Comparison of ENCODE assay signal across 1 cellular context in genomic region chr3:142595951-142596725, GRCh38.
TF ChIP-seq lines count a peak whose summit lies in the region.

PLS1 (plus strand) TSS chr3:142596393; CDS start chr3:142664238, 67,845 bp downstream.

TF ChIP-seq in HepG2, 621 proteins besides CTCF, POLR2A, EP300 and RAD21 (continued from another document and continues in another):
- peak; percentile 48; the same call in 1 of the 2 replicates for TF ChIP-seq ZNF704 (CRISPR knock-in tag; IDR thresholded peaks at IDR 0.05; ENCODE audit: borderline replicate concordance)
- TF ChIP-seq STAG1 (CRISPR knock-in tag; IDR thresholded peaks at IDR 0.05) = peak; percentile 19; the same call in 1 of the 2 replicates
- no peak for TF ChIP-seq TBX3 (IDR thresholded peaks at IDR 0.05; ENCODE audit: borderline replicate concordance)
- TF ChIP-seq MEIS1 (CRISPR knock-in tag; IDR thresholded peaks at IDR 0.05; ENCODE audit: borderline replicate concordance) = no peak
- no peak for TF ChIP-seq DPF2 (CRISPR knock-in tag; IDR thresholded peaks at IDR 0.05; ENCODE audit: borderline replicate concordance, low read depth)
- TF ChIP-seq ZNF7 (CRISPR knock-in tag; IDR thresholded peaks at IDR 0.05) = no peak
- TF ChIP-seq ZNF496 (CRISPR knock-in tag; IDR thresholded peaks at IDR 0.05; ENCODE audit: insufficient replicate concordance) = no peak
- TF ChIP-seq PAWR (CRISPR knock-in tag; IDR thresholded peaks at IDR 0.05; ENCODE audit: borderline replicate concordance) = no peak
- 0 out of 2 replicates have a peak, but pooled peaks have one; percentile 76 for TF ChIP-seq ZNF670 (CRISPR knock-in tag; IDR thresholded peaks at IDR 0.05; ENCODE audit: borderline replicate concordance)
- no peak; the same call in 1 of the 2 replicates for TF ChIP-seq ZBTB7A (CRISPR knock-in tag; IDR thresholded peaks at IDR 0.05)
- TF ChIP-seq MYC (CRISPR knock-in tag; IDR thresholded peaks at IDR 0.05; ENCODE audit: borderline replicate concordance) = peak; percentile 82; the same call in 1 of the 2 replicates
- TF ChIP-seq RCOR2 (CRISPR knock-in tag; IDR thresholded peaks at IDR 0.05) = peak; percentile 50; the same call in 1 of the 2 replicates
- no peak for TF ChIP-seq ZBTB21 (CRISPR knock-in tag; IDR thresholded peaks at IDR 0.05)
- TF ChIP-seq MTA3 (CRISPR knock-in tag; IDR thresholded peaks at IDR 0.05) = no peak
- peak; percentile 49; the same call in 1 of the 2 replicates for TF ChIP-seq NCOA2 (CRISPR knock-in tag; IDR thresholded peaks at IDR 0.05)
- TF ChIP-seq ZNF138 (CRISPR knock-in tag; IDR thresholded peaks at IDR 0.05; ENCODE audit: low read depth) = peak; percentile 65; the same call in 1 of the 2 replicates
- peak; percentile 81 for TF ChIP-seq GABPB1 (CRISPR knock-in tag; IDR thresholded peaks at IDR 0.05)
- TF ChIP-seq ZNF276 (CRISPR knock-in tag; IDR thresholded peaks at IDR 0.05; ENCODE audit: low read depth) = no peak; the same call in 1 of the 2 replicates
- no peak for TF ChIP-seq SCMH1 (CRISPR knock-in tag; IDR thresholded peaks at IDR 0.05; ENCODE audit: borderline replicate concordance)
- TF ChIP-seq HOXA3 (CRISPR knock-in tag; IDR thresholded peaks at IDR 0.05) = peak; percentile 75
- TF ChIP-seq BORCS8-MEF2B (CRISPR knock-in tag; IDR thresholded peaks at IDR 0.05) = peak; percentile 91
- TF ChIP-seq ZNF510 (CRISPR knock-in tag; IDR thresholded peaks at IDR 0.05; ENCODE audit: low read depth) = no peak; the same call in 1 of the 2 replicates
- 0 out of 2 replicates have a peak, but pooled peaks have one; percentile 42 for TF ChIP-seq GZF1 (CRISPR knock-in tag; IDR thresholded peaks at IDR 0.05)
- TF ChIP-seq MAX (IDR thresholded peaks at IDR 0.05) = peak; percentile 76
- no peak; the same call in 1 of the 2 replicates for TF ChIP-seq SMAD9 (CRISPR knock-in tag; IDR thresholded peaks at IDR 0.05)
- TF ChIP-seq HDAC6 (IDR thresholded peaks at IDR 0.05; ENCODE audit: low read depth, low read length) = no peak
- no peak for TF ChIP-seq SSRP1 (CRISPR knock-in tag; IDR thresholded peaks at IDR 0.05)
- TF ChIP-seq RNF219 (CRISPR knock-in tag; IDR thresholded peaks at IDR 0.05) = no peak
- peak; percentile 91; the same call in 1 of the 2 replicates for TF ChIP-seq MTA1 (CRISPR knock-in tag; IDR thresholded peaks at IDR 0.05; ENCODE audit: borderline replicate concordance)
- TF ChIP-seq, protein P1, sequence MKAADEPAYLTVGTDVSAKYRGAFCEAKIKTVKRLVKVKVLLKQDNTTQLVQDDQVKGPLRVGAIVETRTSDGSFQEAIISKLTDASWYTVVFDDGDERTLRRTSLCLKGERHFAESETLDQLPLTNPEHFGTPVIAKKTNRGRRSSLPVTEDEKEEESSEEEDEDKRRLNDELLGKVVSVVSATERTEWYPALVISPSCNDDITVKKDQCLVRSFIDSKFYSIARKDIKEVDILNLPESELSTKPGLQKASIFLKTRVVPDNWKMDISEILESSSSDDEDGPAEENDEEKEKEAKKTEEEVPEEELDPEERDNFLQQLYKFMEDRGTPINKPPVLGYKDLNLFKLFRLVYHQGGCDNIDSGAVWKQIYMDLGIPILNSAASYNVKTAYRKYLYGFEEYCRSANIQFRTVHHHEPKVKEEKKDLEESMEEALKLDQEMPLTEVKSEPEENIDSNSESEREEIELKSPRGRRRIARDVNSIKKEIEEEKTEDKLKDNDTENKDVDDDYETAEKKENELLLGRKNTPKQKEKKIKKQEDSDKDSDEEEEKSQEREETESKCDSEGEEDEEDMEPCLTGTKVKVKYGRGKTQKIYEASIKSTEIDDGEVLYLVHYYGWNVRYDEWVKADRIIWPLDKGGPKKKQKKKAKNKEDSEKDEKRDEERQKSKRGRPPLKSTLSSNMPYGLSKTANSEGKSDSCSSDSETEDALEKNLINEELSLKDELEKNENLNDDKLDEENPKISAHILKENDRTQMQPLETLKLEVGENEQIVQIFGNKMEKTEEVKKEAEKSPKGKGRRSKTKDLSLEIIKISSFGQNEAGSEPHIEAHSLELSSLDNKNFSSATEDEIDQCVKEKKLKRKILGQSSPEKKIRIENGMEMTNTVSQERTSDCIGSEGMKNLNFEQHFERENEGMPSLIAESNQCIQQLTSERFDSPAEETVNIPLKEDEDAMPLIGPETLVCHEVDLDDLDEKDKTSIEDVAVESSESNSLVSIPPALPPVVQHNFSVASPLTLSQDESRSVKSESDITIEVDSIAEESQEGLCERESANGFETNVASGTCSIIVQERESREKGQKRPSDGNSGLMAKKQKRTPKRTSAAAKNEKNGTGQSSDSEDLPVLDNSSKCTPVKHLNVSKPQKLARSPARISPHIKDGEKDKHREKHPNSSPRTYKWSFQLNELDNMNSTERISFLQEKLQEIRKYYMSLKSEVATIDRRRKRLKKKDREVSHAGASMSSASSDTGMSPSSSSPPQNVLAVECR (CRISPR knock-in tag; IDR thresholded peaks at IDR 0.05; ENCODE audit: borderline replicate concordance) = peak; percentile 82
- TF ChIP-seq, protein P2, sequence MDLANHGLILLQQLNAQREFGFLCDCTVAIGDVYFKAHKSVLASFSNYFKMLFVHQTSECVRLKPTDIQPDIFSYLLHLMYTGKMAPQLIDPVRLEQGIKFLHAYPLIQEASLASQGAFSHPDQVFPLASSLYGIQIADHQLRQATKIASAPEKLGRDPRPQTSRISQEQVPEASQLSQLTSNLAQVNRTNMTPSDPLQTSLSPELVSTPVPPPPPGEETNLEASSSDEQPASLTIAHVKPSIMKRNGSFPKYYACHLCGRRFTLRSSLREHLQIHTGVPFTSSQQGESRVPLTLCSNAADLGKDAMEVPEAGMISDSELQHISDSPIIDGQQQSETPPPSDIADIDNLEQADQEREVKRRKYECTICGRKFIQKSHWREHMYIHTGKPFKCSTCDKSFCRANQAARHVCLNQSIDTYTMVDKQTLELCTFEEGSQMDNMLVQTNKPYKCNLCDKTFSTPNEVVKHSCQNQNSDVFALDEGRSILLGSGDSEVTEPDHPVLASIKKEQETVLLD (CRISPR knock-in tag; IDR thresholded peaks at IDR 0.05; ENCODE audit: low read depth) = peak; percentile 60
- no peak for TF ChIP-seq AKAP8 (CRISPR knock-in tag; IDR thresholded peaks at IDR 0.05)
- TF ChIP-seq TRIM24 (CRISPR knock-in tag; IDR thresholded peaks at IDR 0.05) = no peak
- TF ChIP-seq SIX1 (CRISPR knock-in tag; IDR thresholded peaks at IDR 0.05; ENCODE audit: borderline replicate concordance) = no peak
- TF ChIP-seq ZNF746 (CRISPR knock-in tag; IDR thresholded peaks at IDR 0.05) = 0 out of 2 replicates have a peak, but pooled peaks have one; percentile 59
- TF ChIP-seq ZBTB37 (CRISPR knock-in tag; IDR thresholded peaks at IDR 0.05) = no peak
- TF ChIP-seq RFXAP (CRISPR knock-in tag; IDR thresholded peaks at IDR 0.05; ENCODE audit: borderline replicate concordance) = peak; percentile 37; the same call in 1 of the 2 replicates
- TF ChIP-seq, protein P3, sequence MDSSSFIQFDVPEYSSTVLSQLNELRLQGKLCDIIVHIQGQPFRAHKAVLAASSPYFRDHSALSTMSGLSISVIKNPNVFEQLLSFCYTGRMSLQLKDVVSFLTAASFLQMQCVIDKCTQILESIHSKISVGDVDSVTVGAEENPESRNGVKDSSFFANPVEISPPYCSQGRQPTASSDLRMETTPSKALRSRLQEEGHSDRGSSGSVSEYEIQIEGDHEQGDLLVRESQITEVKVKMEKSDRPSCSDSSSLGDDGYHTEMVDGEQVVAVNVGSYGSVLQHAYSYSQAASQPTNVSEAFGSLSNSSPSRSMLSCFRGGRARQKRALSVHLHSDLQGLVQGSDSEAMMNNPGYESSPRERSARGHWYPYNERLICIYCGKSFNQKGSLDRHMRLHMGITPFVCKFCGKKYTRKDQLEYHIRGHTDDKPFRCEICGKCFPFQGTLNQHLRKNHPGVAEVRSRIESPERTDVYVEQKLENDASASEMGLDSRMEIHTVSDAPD (CRISPR knock-in tag; IDR thresholded peaks at IDR 0.05) = peak; percentile 95
- TF ChIP-seq ZNF33B (CRISPR knock-in tag; IDR thresholded peaks at IDR 0.05) = peak; percentile 90; the same call in 1 of the 2 replicates
- peak; percentile 88; the same call in 1 of the 2 replicates for TF ChIP-seq SMAD1 (CRISPR knock-in tag; IDR thresholded peaks at IDR 0.05; ENCODE audit: borderline replicate concordance, low read depth)
- TF ChIP-seq MEF2D (CRISPR knock-in tag; IDR thresholded peaks at IDR 0.05) = peak; percentile 75; the same call in 1 of the 2 replicates
- no peak for TF ChIP-seq TCF12 (IDR thresholded peaks at IDR 0.05)
- no peak for TF ChIP-seq TCF12 (CRISPR knock-in tag; IDR thresholded peaks at IDR 0.05)
- no peak for TF ChIP-seq NPAS2 (CRISPR knock-in tag; IDR thresholded peaks at IDR 0.05; ENCODE audit: borderline replicate concordance)
- TF ChIP-seq, protein P4, sequence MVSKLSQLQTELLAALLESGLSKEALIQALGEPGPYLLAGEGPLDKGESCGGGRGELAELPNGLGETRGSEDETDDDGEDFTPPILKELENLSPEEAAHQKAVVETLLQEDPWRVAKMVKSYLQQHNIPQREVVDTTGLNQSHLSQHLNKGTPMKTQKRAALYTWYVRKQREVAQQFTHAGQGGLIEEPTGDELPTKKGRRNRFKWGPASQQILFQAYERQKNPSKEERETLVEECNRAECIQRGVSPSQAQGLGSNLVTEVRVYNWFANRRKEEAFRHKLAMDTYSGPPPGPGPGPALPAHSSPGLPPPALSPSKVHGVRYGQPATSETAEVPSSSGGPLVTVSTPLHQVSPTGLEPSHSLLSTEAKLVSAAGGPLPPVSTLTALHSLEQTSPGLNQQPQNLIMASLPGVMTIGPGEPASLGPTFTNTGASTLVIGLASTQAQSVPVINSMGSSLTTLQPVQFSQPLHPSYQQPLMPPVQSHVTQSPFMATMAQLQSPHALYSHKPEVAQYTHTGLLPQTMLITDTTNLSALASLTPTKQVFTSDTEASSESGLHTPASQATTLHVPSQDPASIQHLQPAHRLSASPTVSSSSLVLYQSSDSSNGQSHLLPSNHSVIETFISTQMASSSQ (IDR thresholded peaks at IDR 0.05; ENCODE audit: low read depth) = no peak
- TF ChIP-seq, protein P4 (CRISPR knock-in tag; IDR thresholded peaks at IDR 0.05; ENCODE audit: borderline replicate concordance) = peak; percentile 69; the same call in 1 of the 2 replicates
- peak; percentile 68; the same call in 1 of the 2 replicates for TF ChIP-seq TP53 (CRISPR knock-in tag; conservative IDR thresholded peaks at IDR 0.05)
- TF ChIP-seq ZNF737 (CRISPR knock-in tag; IDR thresholded peaks at IDR 0.05; ENCODE audit: borderline replicate concordance) = no peak
- peak; percentile 88 for TF ChIP-seq RBFOX2 (IDR thresholded peaks at IDR 0.05; ENCODE audit: low read depth, low read length)
